Comparison of ENCODE assay signal across 2 cellular contexts in the genomic region with DNA sequence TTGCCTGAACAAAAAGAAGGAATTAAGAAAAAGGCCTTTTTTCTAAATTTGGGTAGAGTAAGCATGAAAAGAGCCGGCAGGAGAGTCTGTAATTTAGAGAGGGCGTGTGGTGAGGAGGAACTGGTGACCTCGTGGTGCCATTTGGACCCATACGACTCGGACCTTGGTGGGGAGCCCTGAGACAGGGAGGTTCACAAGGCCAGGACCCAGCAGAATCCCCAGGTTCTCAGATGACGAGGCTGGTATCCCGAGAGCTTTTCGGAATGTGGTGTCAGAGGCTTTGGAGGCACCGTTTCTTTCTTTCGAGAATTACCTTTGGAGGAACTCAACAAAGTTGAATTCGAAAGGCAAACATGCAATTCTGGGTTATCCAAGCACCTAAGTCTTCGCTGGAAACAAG.
TF ChIP-seq lines count a peak whose summit lies in the region.

No MANE protein-coding gene starts in this region.

TF ChIP-seq in IMR-90, 13 proteins besides CTCF, POLR2A, EP300 and RAD21:
- TF ChIP-seq, protein P1, sequence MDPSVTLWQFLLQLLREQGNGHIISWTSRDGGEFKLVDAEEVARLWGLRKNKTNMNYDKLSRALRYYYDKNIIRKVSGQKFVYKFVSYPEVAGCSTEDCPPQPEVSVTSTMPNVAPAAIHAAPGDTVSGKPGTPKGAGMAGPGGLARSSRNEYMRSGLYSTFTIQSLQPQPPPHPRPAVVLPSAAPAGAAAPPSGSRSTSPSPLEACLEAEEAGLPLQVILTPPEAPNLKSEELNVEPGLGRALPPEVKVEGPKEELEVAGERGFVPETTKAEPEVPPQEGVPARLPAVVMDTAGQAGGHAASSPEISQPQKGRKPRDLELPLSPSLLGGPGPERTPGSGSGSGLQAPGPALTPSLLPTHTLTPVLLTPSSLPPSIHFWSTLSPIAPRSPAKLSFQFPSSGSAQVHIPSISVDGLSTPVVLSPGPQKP (IDR thresholded peaks at IDR 0.05; ENCODE audit: borderline replicate concordance, low read depth, low read length) = no peak
- TF ChIP-seq FOS (IDR thresholded peaks at IDR 0.05; ENCODE audit: low read depth, low read length) = no peak
- no peak for TF ChIP-seq RFX5 (IDR thresholded peaks at IDR 0.05; ENCODE audit: low read depth, low read length)
- TF ChIP-seq MAFK (IDR thresholded peaks at IDR 0.05; ENCODE audit: low read depth, low read length) = no peak
- TF ChIP-seq, protein P2, sequence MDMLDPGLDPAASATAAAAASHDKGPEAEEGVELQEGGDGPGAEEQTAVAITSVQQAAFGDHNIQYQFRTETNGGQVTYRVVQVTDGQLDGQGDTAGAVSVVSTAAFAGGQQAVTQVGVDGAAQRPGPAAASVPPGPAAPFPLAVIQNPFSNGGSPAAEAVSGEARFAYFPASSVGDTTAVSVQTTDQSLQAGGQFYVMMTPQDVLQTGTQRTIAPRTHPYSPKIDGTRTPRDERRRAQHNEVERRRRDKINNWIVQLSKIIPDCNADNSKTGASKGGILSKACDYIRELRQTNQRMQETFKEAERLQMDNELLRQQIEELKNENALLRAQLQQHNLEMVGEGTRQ (IDR thresholded peaks at IDR 0.05; ENCODE audit: low read depth, low read length) = no peak
- no peak for TF ChIP-seq BHLHE40 (IDR thresholded peaks at IDR 0.05; ENCODE audit: low read depth, low read length)

TF ChIP-seq in HEK293T, 16 proteins besides CTCF, POLR2A, EP300 and RAD21:
- no peak for TF ChIP-seq ELF4 (IDR thresholded peaks at IDR 0.05)
- no peak for TF ChIP-seq NFRKB (IDR thresholded peaks at IDR 0.05)
- TF ChIP-seq, protein P3, sequence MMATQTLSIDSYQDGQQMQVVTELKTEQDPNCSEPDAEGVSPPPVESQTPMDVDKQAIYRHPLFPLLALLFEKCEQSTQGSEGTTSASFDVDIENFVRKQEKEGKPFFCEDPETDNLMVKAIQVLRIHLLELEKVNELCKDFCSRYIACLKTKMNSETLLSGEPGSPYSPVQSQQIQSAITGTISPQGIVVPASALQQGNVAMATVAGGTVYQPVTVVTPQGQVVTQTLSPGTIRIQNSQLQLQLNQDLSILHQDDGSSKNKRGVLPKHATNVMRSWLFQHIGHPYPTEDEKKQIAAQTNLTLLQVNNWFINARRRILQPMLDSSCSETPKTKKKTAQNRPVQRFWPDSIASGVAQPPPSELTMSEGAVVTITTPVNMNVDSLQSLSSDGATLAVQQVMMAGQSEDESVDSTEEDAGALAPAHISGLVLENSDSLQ (IDR thresholded peaks at IDR 0.05) = no peak
- TF ChIP-seq FOXM1 (IDR thresholded peaks at IDR 0.05; ENCODE audit: borderline replicate concordance) = no peak
- TF ChIP-seq HDGF (IDR thresholded peaks at IDR 0.05; ENCODE audit: borderline replicate concordance) = no peak
- no peak for TF ChIP-seq FOXA1 (IDR thresholded peaks at IDR 0.05)
- no peak for TF ChIP-seq ZNF384 (IDR thresholded peaks at IDR 0.05)
- TF ChIP-seq LEF1 (IDR thresholded peaks at IDR 0.05; ENCODE audit: borderline replicate concordance) = no peak
- no peak for TF ChIP-seq ARNT (IDR thresholded peaks at IDR 0.05)
- no peak for TF ChIP-seq CTBP1 (IDR thresholded peaks at IDR 0.05; ENCODE audit: borderline replicate concordance)
- no peak for TF ChIP-seq FOXK2 (IDR thresholded peaks at IDR 0.05)
- TF ChIP-seq SP1 (IDR thresholded peaks at IDR 0.05) = no peak
- TF ChIP-seq SUZ12 (IDR thresholded peaks at IDR 0.05) = no peak
- TF ChIP-seq TARDBP (IDR thresholded peaks at IDR 0.05) = no peak
- TF ChIP-seq BHLHE40 (IDR thresholded peaks at IDR 0.05; ENCODE audit: borderline replicate concordance) = no peak
- TF ChIP-seq L3MBTL2 (conservative IDR thresholded peaks at IDR 0.05) = no peak
TF ChIP-seq in HEK293T: peak in this region for 0.
